Comparison of ENCODE assay signal across 8 cellular contexts in genomic region chr3:141368062-141368924, GRCh38. TPM values are rescaled to one million over a fixed set of nuclear protein-coding genes. Genes with fewer than 3 reads are reported as not detected.
DNase-seq lines count a peak whose midpoint lies in the region; ATAC-seq and TF ChIP-seq lines count a peak whose summit lies in the region.

A gene with protein sequence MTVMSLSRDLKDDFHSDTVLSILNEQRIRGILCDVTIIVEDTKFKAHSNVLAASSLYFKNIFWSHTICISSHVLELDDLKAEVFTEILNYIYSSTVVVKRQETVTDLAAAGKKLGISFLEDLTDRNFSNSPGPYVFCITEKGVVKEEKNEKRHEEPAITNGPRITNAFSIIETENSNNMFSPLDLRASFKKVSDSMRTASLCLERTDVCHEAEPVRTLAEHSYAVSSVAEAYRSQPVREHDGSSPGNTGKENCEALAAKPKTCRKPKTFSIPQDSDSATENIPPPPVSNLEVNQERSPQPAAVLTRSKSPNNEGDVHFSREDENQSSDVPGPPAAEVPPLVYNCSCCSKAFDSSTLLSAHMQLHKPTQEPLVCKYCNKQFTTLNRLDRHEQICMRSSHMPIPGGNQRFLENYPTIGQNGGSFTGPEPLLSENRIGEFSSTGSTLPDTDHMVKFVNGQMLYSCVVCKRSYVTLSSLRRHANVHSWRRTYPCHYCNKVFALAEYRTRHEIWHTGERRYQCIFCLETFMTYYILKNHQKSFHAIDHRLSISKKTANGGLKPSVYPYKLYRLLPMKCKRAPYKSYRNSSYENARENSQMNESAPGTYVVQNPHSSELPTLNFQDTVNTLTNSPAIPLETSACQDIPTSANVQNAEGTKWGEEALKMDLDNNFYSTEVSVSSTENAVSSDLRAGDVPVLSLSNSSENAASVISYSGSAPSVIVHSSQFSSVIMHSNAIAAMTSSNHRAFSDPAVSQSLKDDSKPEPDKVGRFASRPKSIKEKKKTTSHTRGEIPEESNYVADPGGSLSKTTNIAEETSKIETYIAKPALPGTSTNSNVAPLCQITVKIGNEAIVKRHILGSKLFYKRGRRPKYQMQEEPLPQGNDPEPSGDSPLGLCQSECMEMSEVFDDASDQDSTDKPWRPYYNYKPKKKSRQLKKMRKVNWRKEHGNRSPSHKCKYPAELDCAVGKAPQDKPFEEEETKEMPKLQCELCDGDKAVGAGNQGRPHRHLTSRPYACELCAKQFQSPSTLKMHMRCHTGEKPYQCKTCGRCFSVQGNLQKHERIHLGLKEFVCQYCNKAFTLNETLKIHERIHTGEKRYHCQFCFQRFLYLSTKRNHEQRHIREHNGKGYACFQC (N-terminal part only) (plus strand): TSS chr3:141368504. CDS start chr3:141442389, 73,885 bp downstream.

- no peaks in the 10 kb centered on the region for H3K27me3 ChIP-seq in mammary epithelial cell (ENCODE audit: insufficient read depth, low read length)

- peak within 1 kb of the TSS; percentile 42 for H3K4me3 ChIP-seq in GM12864 (ENCODE audit: low read depth, low read length)
- H3K4me3 ChIP-seq in mammary epithelial cell (replicated peaks in 1 of 3; ENCODE audit: insufficient read depth in 1 of 3, low read depth in 2 of 3, low read length in 3 of 3), result peak within 1 kb of the TSS; percentile 30 to 41 (median 39)

- H3K36me3 ChIP-seq in mammary epithelial cell (ENCODE audit: insufficient read depth, low read length), result no peaks in the 10 kb centered on the region

- dilution Hi-C loops in mammary epithelial cell (cut with HindIII; ENCODE audit: low sequenced_read_pairs), result loop anchor here (5.0 kb wide), 1 partner anchor 44 kb away; no protein-coding TSS in a partner anchor

- peak within 1 kb of the TSS in 3 of 6 donors; percentile 63 to 82 (median 69) for H3K27ac Mint-ChIP-seq in immature natural killer cell

- H3K4me1 ChIP-seq in mammary epithelial cell (ENCODE audit: insufficient read depth, low read length), result peaks cover 48% of the 10 kb centered on the region

- TF ChIP-seq CTCF in GM12864 (IDR thresholded peaks at IDR 0.05; ENCODE audit: low read depth, low read length, missing control alignments) (no peak), mammary epithelial cell (conservative IDR thresholded peaks at IDR 0.05 in 1 of 2, IDR thresholded peaks at IDR 0.05 in 1 of 2; ENCODE audit: extremely low read depth in 1 of 2, insufficient read depth in 1 of 2, low read depth in 1 of 2, low read length in 2 of 2) (no peak)

- 22% methylated on average over 18 of the region's 26 CpGs for WGBS in mammary epithelial cell (ENCODE audit: low coverage, missing lambda C conversion rate)

- CTCF ChIA-PET in mammary epithelial cell (lab: Charles Lee; ENCODE audit: low non-redundant PET), result interaction anchor here (0.7 kb wide), 1 partner anchor 65 kb away, joined by 3 read pairs; no protein-coding TSS in a partner anchor

- H3K9me3 Mint-ChIP-seq in immature natural killer cell, result no peaks in the 10 kb centered on the region

- DNase-seq in GM12864 (ENCODE audit: low read depth) (no peak), NOMO-1 treated with dmso at 0.1 percent for 144 hours (lab: John Stamatoyannopoulos, UW; ENCODE audit: unreplicated experiment) (peak; percentile 80), mammary epithelial cell (peak; percentile 92), immature natural killer cell (peak in 1 of 3 donors; percentile 17), sciatic nerve (ENCODE audit: low spot score) (peak; percentile 91)
- DNase-seq in NK-92 treated with Interleukin-12 subunit alpha and Interleukin-12 subunit beta, amount 100 ng/mL, for 24 hours (lab: John Stamatoyannopoulos, UW), result no peak

- intact Hi-C loops in mammary epithelial cell (cut with micrococcal nuclease), result loop anchor here (1.0 to 10.0 kb wide), 2 partner anchors 33 to 187 kb away; no protein-coding TSS in a partner anchor
- intact Hi-C loops in sciatic nerve (cut with DNase I), result no loop called here

- peak; percentile 96 for ATAC-seq in sciatic nerve
- ATAC-seq in HG02884 (IDR thresholded peaks at IDR 0.05; ENCODE audit: unreplicated experiment), result no peak
- no peak for ATAC-seq in HG03108 (IDR thresholded peaks at IDR 0.05; ENCODE audit: unreplicated experiment)

- no peaks in the 10 kb centered on the region for H3K36me3 Mint-ChIP-seq in immature natural killer cell

- peak within 1 kb of the TSS; percentile 80 for H3K4me2 ChIP-seq in mammary epithelial cell (ENCODE audit: insufficient read depth, low read depth, low read length)

- no peaks in the 10 kb centered on the region for H3K9me3 ChIP-seq in mammary epithelial cell (replicated peaks; ENCODE audit: insufficient read depth, low read length)

- peak within 1 kb of the TSS in 1 of 5 donors; percentile 47 for H3K4me3 Mint-ChIP-seq in immature natural killer cell

- no peaks in the 10 kb centered on the region for H4K20me1 ChIP-seq in mammary epithelial cell (ENCODE audit: insufficient read depth, low read length)

- H3K79me2 ChIP-seq in mammary epithelial cell (ENCODE audit: insufficient read depth, low read length), result peaks cover 34% of the 10 kb centered on the region

- peak within 1 kb of the TSS; percentile 99 for H3K27ac ChIP-seq in mammary epithelial cell (ENCODE audit: insufficient read depth, low read depth, low read length)

- peaks cover 5 to 7% of the 10 kb centered on the region in 2 donors for H3K4me1 Mint-ChIP-seq in immature natural killer cell

- peak within 1 kb of the TSS; percentile 70 for H3K9ac ChIP-seq in mammary epithelial cell (ENCODE audit: insufficient read depth, low read length)

- in situ Hi-C loops in mammary epithelial cell (cut with MboI; ENCODE audit: low sequenced_read_pairs in 2 of 2), result no loop called here

- TSS peak; percentile 61 for BruUV-seq in mammary epithelial cell (replicated peaks; lab: Mats Ljungman, UMichigan)

- H2AFZ ChIP-seq in mammary epithelial cell (ENCODE audit: low read depth, low read length), result peak within 1 kb of the TSS; percentile 23

- peaks cover 0 to 2% (median 0%) of the 10 kb centered on the region in 3 donors for H3K27me3 Mint-ChIP-seq in immature natural killer cell (ENCODE audit: low read depth in 3 of 3)

RNA-seq across cellular contexts. Expression of the gene that starts here (rescaled TPM):
- total RNA-seq in mammary epithelial cell (100 to 1,000 TPM in 1 of 2 donors, 10 to 100 TPM in 1; 64.7 to 110 TPM), sciatic nerve (117 TPM)
- polyA plus RNA-seq in mammary epithelial cell (33.8 TPM), immature natural killer cell (10 to 100 TPM; 31.4 to 98.7 (median 68.1) TPM)
- 57.1 TPM for polyA minus RNA-seq in mammary epithelial cell

Comparison
In these comparisons a context has a peak if more than half of its experiments do, and no peak if none do; other contexts are left out.
1. DNase-seq: peak in NOMO-1 treated with dmso at 0.1 percent for 144 hours (single experiment), mammary epithelial cell (single experiment) and sciatic nerve (single experiment); none in GM12864 (single experiment) and NK-92 treated with Interleukin-12 subunit alpha and Interleukin-12 subunit beta, amount 100 ng/mL, for 24 hours (single experiment).